8 cellular contexts compared by ENCODE assay signal in the genomic region with DNA sequence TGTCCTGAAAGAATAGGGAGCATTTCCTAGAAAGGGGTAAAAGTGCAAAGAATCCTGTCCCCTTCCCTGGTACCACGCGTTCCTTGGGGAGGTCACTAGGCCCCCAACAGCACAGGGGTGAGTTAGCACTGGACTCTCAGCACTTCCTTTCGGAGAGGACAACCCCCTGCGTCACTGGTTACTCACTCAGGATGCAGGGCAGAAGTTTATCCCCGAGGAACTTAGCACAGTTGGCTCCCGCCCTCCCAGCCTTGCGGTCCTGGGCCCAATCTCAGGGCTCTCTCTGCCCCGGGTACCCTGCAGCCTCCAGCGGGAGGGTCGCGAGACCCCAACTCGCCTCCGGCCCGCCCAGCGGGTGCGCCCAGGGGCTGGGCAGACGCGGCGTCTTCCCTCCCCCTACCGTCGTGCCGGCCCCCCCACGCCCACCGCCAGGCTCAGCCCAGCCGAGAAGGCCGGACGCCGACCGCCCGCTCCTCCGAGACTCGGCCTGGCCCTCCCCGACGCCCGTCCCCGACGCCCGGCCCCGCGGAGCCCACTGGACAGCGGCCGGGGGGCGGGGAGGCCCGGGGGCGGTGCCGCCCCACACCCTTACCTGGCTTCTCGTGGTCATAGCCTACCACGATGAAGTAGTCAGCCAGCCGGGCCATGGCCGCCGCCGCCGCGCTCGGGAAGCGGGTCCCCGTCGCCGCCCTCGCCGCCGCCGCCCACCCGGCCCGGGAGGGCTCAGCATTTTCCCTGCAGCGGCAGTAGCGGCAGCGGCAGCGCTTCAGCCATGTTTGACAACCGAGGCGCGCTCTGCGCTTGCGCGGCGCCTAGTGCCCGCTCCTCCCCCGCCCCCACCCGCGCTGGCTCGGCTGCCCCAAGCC. TPM values are rescaled to one million over a fixed set of nuclear protein-coding genes. Genes with fewer than 3 reads are reported as not detected.
DNase-seq lines count a peak whose midpoint lies in the region; ATAC-seq and TF ChIP-seq lines count a peak whose summit lies in the region.

TSS of gene SBF2 (minus strand) at position 797 of the 866 bp plus-strand sequence. CDS start at position 647, 150 bp downstream.

- H3K4me3 Mint-ChIP-seq in GM23338 (peak within 1 kb of the TSS; percentile 90), activated B cell treated with CpG ODN at 0.5 μM for 24 hours (peak within 1 kb of the TSS; percentile 81)

- peak; percentile 37 for DNase-seq in DMS114 treated with DMSO at 0.1 percent for 48 hours (lab: John Stamatoyannopoulos, UW; ENCODE audit: unreplicated experiment)
- DNase-seq in GM23338 (ENCODE audit: low spot score), result peak; percentile 88
- peak; percentile 85 for DNase-seq in NCI-H146 (lab: John Stamatoyannopoulos, UW)
- DNase-seq in activated B cell treated with CpG ODN at 0.5 μM for 24 hours, result peak; percentile 78
- DNase-seq in cardiac fibroblast (ENCODE audit: low read depth in 2 of 2), result peak; percentile 94 to 95
- peak; percentile 90 for DNase-seq in iPS-NIHi11 (ENCODE audit: low spot score)

- H3K36me3 ChIP-seq in GM23338 (ENCODE audit: insufficient read depth), result no peaks in the 10 kb centered on the region
- H3K36me3 ChIP-seq in skeletal muscle satellite cell (ENCODE audit: insufficient read depth, low read length), result peaks cover 8% of the 10 kb centered on the region

- peaks cover 45% of the 10 kb centered on the region for H3K4me1 Mint-ChIP-seq in GM23338
- H3K4me1 Mint-ChIP-seq in activated B cell treated with CpG ODN at 0.5 μM for 24 hours, result peaks cover 27% of the 10 kb centered on the region

- no peaks in the 10 kb centered on the region for H3K9me2 ChIP-seq in GM23338 (ENCODE audit: insufficient read depth)

- intact Hi-C loops in activated B cell treated with CpG ODN at 0.5 μM for 24 hours (cut with micrococcal nuclease), result loop anchor here (1.0 to 10.0 kb wide), 3 partner anchors 12 to 1609 kb away; partner anchors contain the start of genes ADM, RPL27A, TRIM66 and ZBED5

- ATAC-seq in GM23338 (peak; percentile 75), activated B cell treated with CpG ODN at 0.5 μM for 24 hours (ENCODE audit: low read depth) (peak; percentile 66), HG02571 (IDR thresholded peaks at IDR 0.05; ENCODE audit: unreplicated experiment) (no peak)

- peak within 1 kb of the TSS; percentile 92 for H3K9ac ChIP-seq in skeletal muscle satellite cell (ENCODE audit: low read depth, low read length)

- H3K9me3 ChIP-seq in skeletal muscle satellite cell (replicated peaks; ENCODE audit: low read length), result no peaks in the 10 kb centered on the region

- POLR2A ChIA-PET in activated B cell treated with CpG ODN at 0.5 μM for 24 hours (lab: Charles Lee), result interaction anchor here (0.5 kb wide), 1 partner anchor 690 kb away, joined by 3 read pairs; no protein-coding TSS in a partner anchor

- H3K27me3 Mint-ChIP-seq in GM23338 (ENCODE audit: insufficient read depth, low read depth, poor library complexity) (peaks cover 3% of the 10 kb centered on the region), activated B cell treated with CpG ODN at 0.5 μM for 24 hours (peaks cover 29% of the 10 kb centered on the region)

- H3K27ac ChIP-seq in GM23338 (ENCODE audit: low read depth), result peak within 1 kb of the TSS; percentile 99

- peaks cover 38% of the 10 kb centered on the region for H3K79me2 ChIP-seq in GM23338 (replicated peaks; ENCODE audit: insufficient read depth)

- H3K27ac Mint-ChIP-seq in GM23338, result peak within 1 kb of the TSS; percentile 95; the same call in 1 of the 2 replicates
- H3K27ac Mint-ChIP-seq in activated B cell treated with CpG ODN at 0.5 μM for 24 hours, result no peak within 1 kb of the TSS

- no peaks in the 10 kb centered on the region; the same call in 1 of the 3 replicates for H3K9me3 Mint-ChIP-seq in GM23338
- H3K9me3 Mint-ChIP-seq in activated B cell treated with CpG ODN at 0.5 μM for 24 hours, result no peaks in the 10 kb centered on the region

- no peaks in the 10 kb centered on the region for H3K27me3 ChIP-seq in GM23338 (ENCODE audit: insufficient read depth)
- no peaks in the 10 kb centered on the region for H3K27me3 ChIP-seq in skeletal muscle satellite cell (ENCODE audit: control insufficient read depth, insufficient read depth, low read length)

- H3K4me1 ChIP-seq in GM23338 (ENCODE audit: insufficient read depth), result peaks cover 43% of the 10 kb centered on the region
- peaks cover 30% of the 10 kb centered on the region for H3K4me1 ChIP-seq in skeletal muscle satellite cell (ENCODE audit: control insufficient read depth, insufficient read depth, low read length)

- H2AFZ ChIP-seq in GM23338, result peak within 1 kb of the TSS; percentile 93

- H3K36me3 Mint-ChIP-seq in GM23338 (ENCODE audit: low read depth) (peaks cover 12% of the 10 kb centered on the region), activated B cell treated with CpG ODN at 0.5 μM for 24 hours (ENCODE audit: low read depth) (no peaks in the 10 kb centered on the region)

- peak within 1 kb of the TSS; percentile 93 for H3K4me3 ChIP-seq in GM23338
- H3K4me3 ChIP-seq in cardiac fibroblast (replicated peaks in 1 of 2; ENCODE audit: low read depth in 2 of 2, low read length in 2 of 2), result peak within 1 kb of the TSS; percentile 64 to 77
- peak within 1 kb of the TSS; percentile 86 for H3K4me3 ChIP-seq in skeletal muscle satellite cell (ENCODE audit: low read length)

- no peak for TF ChIP-seq CTCF in GM23338 (conservative IDR thresholded peaks at IDR 0.05; ENCODE audit: low read depth in 2 of 2)
- TF ChIP-seq CTCF in activated B cell treated with CpG ODN at 0.5 μM for 24 hours (IDR thresholded peaks at IDR 0.05), result no peak
- TF ChIP-seq CTCF in cardiac fibroblast (IDR thresholded peaks at IDR 0.05; ENCODE audit: low read depth, low read length), result no peak

- CTCF ChIA-PET in activated B cell treated with CpG ODN at 0.5 μM for 24 hours (lab: Charles Lee), result interaction anchor here (0.9 kb wide), 1 partner anchor 38 kb away, joined by 4 read pairs; no protein-coding TSS in a partner anchor

- peaks cover 12% of the 10 kb centered on the region; the same call in 1 of the 2 replicates for H4K20me1 ChIP-seq in GM23338 (replicated peaks; ENCODE audit: insufficient read depth)

- H3K4me2 ChIP-seq in GM23338 (peak within 1 kb of the TSS; percentile 92), skeletal muscle satellite cell (ENCODE audit: low read length) (peak within 1 kb of the TSS; percentile 95)

- no peaks in the 10 kb centered on the region for H3F3A ChIP-seq in GM23338 (replicated peaks; ENCODE audit: low read depth)

TF ChIP-seq in GM23338, 12 proteins besides CTCF, POLR2A, EP300 and RAD21 (continues in another document):
- TF ChIP-seq ZNF114 (CRISPR knock-in tag; IDR thresholded peaks at IDR 0.05) (no peak), STAT1 (IDR thresholded peaks at IDR 0.05; ENCODE audit: unreplicated experiment) (no peak), NANOG (IDR thresholded peaks at IDR 0.05; ENCODE audit: borderline replicate concordance) (no peak), JUNB (IDR thresholded peaks at IDR 0.05; ENCODE audit: unreplicated experiment) (no peak), CREB1 (CRISPR knock-in tag; IDR thresholded peaks at IDR 0.05; ENCODE audit: low read depth) (peak; percentile 57), POLR2AphosphoS5 (IDR thresholded peaks at IDR 0.05; ENCODE audit: low read depth) (peak; percentile 50), REST (IDR thresholded peaks at IDR 0.05; ENCODE audit: unreplicated experiment) (peak; percentile 15)

RNA-seq across cellular contexts. Expression of gene SBF2, which starts in this region (rescaled TPM):
- total RNA-seq in GM23338 (2014; rRNA removed; shearing (Covaris generic)), result 49.1 and 53.5 TPM in 2 replicates
- 20.2 and 25.6 TPM in 2 replicates for polyA plus RNA-seq in GM23338 (2016; fragmentation: Nextera tagmentation; extraction: Ambion mirVana)
- total RNA-seq in activated B cell treated with CpG ODN at 0.5 μM for 24 hours, result 7.9 and 12.0 TPM in 2 replicates
- 24.5 and 28.9 TPM in 2 replicates for total RNA-seq in skeletal muscle satellite cell (2012; rRNA removed)

Comparison
In these comparisons a context has a peak if more than half of its experiments do, and no peak if none do; other contexts are left out.
1. DNase-seq: peak in every context shown above with its lines; median percentile 94 in cardiac fibroblast; 90 in iPS-NIHi11; 88 in GM23338; 85 in NCI-H146; 78 in activated B cell treated with CpG ODN at 0.5 μM for 24 hours; 37 in DMS114 treated with DMSO at 0.1 percent for 48 hours.